ENCODE assay signal across 21 cellular contexts in the genomic region with DNA sequence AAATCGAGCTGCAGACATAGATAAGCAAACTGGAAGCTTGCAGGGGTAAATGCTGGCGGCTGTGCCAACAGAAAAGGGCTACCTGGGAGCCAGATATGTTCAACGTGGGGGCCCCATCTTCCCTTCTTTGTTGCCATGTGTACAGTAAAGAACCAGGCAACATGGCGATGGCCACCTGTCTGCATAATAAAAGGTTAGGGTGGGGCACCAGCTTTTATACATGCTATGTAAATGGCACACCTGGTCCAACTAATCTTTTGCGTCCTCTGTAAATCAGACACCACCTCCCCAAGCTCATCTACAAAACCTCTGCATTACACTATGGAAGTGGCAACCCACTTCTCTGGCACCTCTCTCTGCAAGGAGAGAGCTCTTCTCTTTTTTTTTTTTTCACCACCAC.
DNase-seq lines count a peak whose midpoint lies in the region; ATAC-seq lines count a peak whose summit lies in the region.
"Had no signal": no experiment of that assay in that cellular context is flagged by ENCODE, and none has a peak within 500 bp of the region (broad histone marks: within the 10 kb centered on the region; RNA-seq: fewer than 3 reads in every experiment).

No MANE protein-coding gene starts in this region.

- no peak overlapping the region for H3K4me3 Mint-ChIP-seq in effector memory CD8-positive, alpha-beta T cell
- H3K4me3 Mint-ChIP-seq: activated naive CD4-positive, alpha-beta T cell treated with anti-CD3 and anti-CD28 coated beads, Interleukin-2, amount 50 U/mL, for 24 hours had no signal

- peak; percentile 53 for DNase-seq in COR-L47 (lab: John Stamatoyannopoulos, UW)
- DNase-seq in NCI-H146 treated with DMSO at 0.1 percent for 48 hours (lab: John Stamatoyannopoulos, UW; ENCODE audit: unreplicated experiment), result peak; percentile 72
- DNase-seq in NCI-H526 (lab: John Stamatoyannopoulos, UW), result peak; percentile 75 to 92
- DNase-seq in effector memory CD8-positive, alpha-beta T cell, result no peak
- no peak for DNase-seq in activated CD8-positive, alpha-beta memory T cell treated with anti-CD3 and anti-CD28 coated beads, Interleukin-2, amount 50 U/mL, for 48 hours
- no peak for DNase-seq in ACHN
- DNase-seq in Kasumi-1 (lab: John Stamatoyannopoulos, UW), result no peak
- no peak for DNase-seq in stimulated activated CD4-positive, alpha-beta T cell treated with anti-CD3 and anti-CD28 coated beads, Interleukin-4, amount 100 ng/mL, for 4 hours
- DNase-seq: activated CD4-positive, alpha-beta T cell treated with anti-CD3 and anti-CD28 coated beads for 1 hour; caudate nucleus; heart right ventricle; IMR-90; mesendoderm; naive B cell; NCI-H1436 treated with DMSO at 0.1 percent for 48 hours; NCI-H524 treated with DMSO at 0.1 percent for 48 hours; OCI-M1; SHP77 treated with DMSO at 0.1 percent for 48 hours; stimulated activated CD4-positive, alpha-beta T cell treated with anti-CD3 and anti-CD28 coated beads, Interleukin-12 subunit alpha, Interleukin-12 subunit beta, amount 100 ng/mL, for 4 hours; upper lobe of right lung had no signal

- no peaks in the 10 kb centered on the region for H3K9me3 Mint-ChIP-seq in effector memory CD8-positive, alpha-beta T cell
- H3K9me3 Mint-ChIP-seq: activated naive CD4-positive, alpha-beta T cell treated with anti-CD3 and anti-CD28 coated beads, Interleukin-2, amount 50 U/mL, for 24 hours; naive B cell had no signal

- H3K27ac Mint-ChIP-seq in effector memory CD8-positive, alpha-beta T cell, result peak overlapping the region; percentile 41 to 46
- H3K27ac Mint-ChIP-seq: activated naive CD4-positive, alpha-beta T cell treated with anti-CD3 and anti-CD28 coated beads, Interleukin-2, amount 50 U/mL, for 24 hours had no signal

- H3K27me3 Mint-ChIP-seq in effector memory CD8-positive, alpha-beta T cell, result no peaks in the 10 kb centered on the region
- H3K27me3 Mint-ChIP-seq: activated naive CD4-positive, alpha-beta T cell treated with anti-CD3 and anti-CD28 coated beads, Interleukin-2, amount 50 U/mL, for 24 hours; naive B cell had no signal

- ATAC-seq in effector memory CD8-positive, alpha-beta T cell (replicated peaks), result no peak
- ATAC-seq: heart right ventricle, upper lobe of right lung had no signal

- in situ Hi-C loops in ACHN (cut with HindIII; ENCODE audit: low pct_ligation_motif_present, low pct_unique_long_range_greater_than_20kb, low sequenced_read_pairs), result no loop called here

- H3K36me3 Mint-ChIP-seq in effector memory CD8-positive, alpha-beta T cell (ENCODE audit: insufficient read depth), result peaks cover 40% of the 10 kb centered on the region
- H3K36me3 Mint-ChIP-seq: naive B cell had no signal

- H3K4me1 Mint-ChIP-seq in effector memory CD8-positive, alpha-beta T cell (ENCODE audit: low read depth in 2 of 2), result no peaks in the 10 kb centered on the region
- H3K4me1 Mint-ChIP-seq: activated naive CD4-positive, alpha-beta T cell treated with anti-CD3 and anti-CD28 coated beads, Interleukin-2, amount 50 U/mL, for 24 hours; naive B cell had no signal

Comparison
In these comparisons a context has a peak if more than half of its experiments do, and no peak if none do; other contexts are left out.
1. DNase-seq: peak in COR-L47 (single experiment), NCI-H146 treated with DMSO at 0.1 percent for 48 hours (single experiment) and NCI-H526 (2 of 2); none in effector memory CD8-positive, alpha-beta T cell (0 of 3), activated CD8-positive, alpha-beta memory T cell treated with anti-CD3 and anti-CD28 coated beads, Interleukin-2, amount 50 U/mL, for 48 hours (single experiment), ACHN (single experiment), Kasumi-1 (0 of 2) and stimulated activated CD4-positive, alpha-beta T cell treated with anti-CD3 and anti-CD28 coated beads, Interleukin-4, amount 100 ng/mL, for 4 hours (0 of 2).